8 cellular contexts compared by ENCODE assay signal in genomic region chr11:67400251-67400941, GRCh38. TPM values are rescaled to one million over a fixed set of nuclear protein-coding genes. Genes with fewer than 3 reads are reported as not detected.
DNase-seq lines count a peak whose midpoint lies in the region; ATAC-seq, FAIRE-seq and TF ChIP-seq lines count a peak whose summit lies in the region.

No MANE protein-coding gene starts in this region.

- peak overlapping the region; percentile 93 for H3K4me2 ChIP-seq in A549
- peak overlapping the region; percentile 99 for H3K4me2 ChIP-seq in Loucy (ENCODE audit: low read depth, low read length, poor library complexity, severe bottlenecking)

- no peak for TF ChIP-seq RAD21 in A549 (conservative IDR thresholded peaks at IDR 0.05 in 1 of 2, IDR thresholded peaks at IDR 0.05 in 1 of 2)

- peaks cover 12% of the 10 kb centered on the region for H3K36me3 Mint-ChIP-seq in chondrocyte (ENCODE audit: low read depth)

- ATAC-seq in A549 (no peak), HG03196 (IDR thresholded peaks at IDR 0.05; ENCODE audit: unreplicated experiment) (no peak), GM21390 (IDR thresholded peaks at IDR 0.05; ENCODE audit: unreplicated experiment) (no peak), HG03159 (IDR thresholded peaks at IDR 0.05; ENCODE audit: unreplicated experiment) (no peak)

- DNase-seq in A549 (ENCODE audit: low read depth in 1 of 2, low spot score in 1 of 2) (no peak), chondrocyte (ENCODE audit: low spot score) (no peak), mucosa of gallbladder (ENCODE audit: low spot score) (peak; percentile 48), cerebellar nuclear complex (lab: John Stamatoyannopoulos, UW) (no peak)

- H3K4me3 Mint-ChIP-seq in chondrocyte (ENCODE audit: unreplicated experiment) = peak overlapping the region; percentile 73

- peaks cover 22% of the 10 kb centered on the region; the same call in 1 of the 2 replicates for H3K36me3 ChIP-seq in Loucy (ENCODE audit: insufficient read depth, low read length)

- no peaks in the 10 kb centered on the region for H3K27me3 ChIP-seq in Loucy (ENCODE audit: insufficient read depth, low read length, poor library complexity, severe bottlenecking)

- POLR2A ChIA-PET in A549 (lab: Yijun Ruan, JAX) = interaction anchor here (1.4 to 2.2 kb wide), 5 partner anchors 26 to 65 kb away, joined by 3 to 12 read pairs (median 5); partner anchors contain the start of gene PTPRCAP

- peaks cover 6% of the 10 kb centered on the region; the same call in 1 of the 2 replicates for H3F3A ChIP-seq in Loucy (ENCODE audit: low read depth)

- FAIRE-seq in A549 (lab: Jason Lieb, UNC) = no peak

- peaks cover 92% of the 10 kb centered on the region for H3K79me2 ChIP-seq in Loucy (ENCODE audit: insufficient read depth, low read length)

- peak overlapping the region; percentile 61 for H3K27ac Mint-ChIP-seq in chondrocyte (ENCODE audit: unreplicated experiment)

- no peak overlapping the region for H2AFZ ChIP-seq in Loucy (ENCODE audit: low read length)

- peak overlapping the region; percentile 89 to 98 for H3K27ac ChIP-seq in A549

- WGBS in A549 (ENCODE audit: missing lambda C conversion rate) = 71% methylated on average over 23 of the region's 23 CpGs

- peak overlapping the region; percentile 96 for H3K9ac ChIP-seq in Loucy (ENCODE audit: low read depth, low read length, poor library complexity, severe bottlenecking)

- H3K9me3 Mint-ChIP-seq in chondrocyte (ENCODE audit: low read depth) = no peaks in the 10 kb centered on the region

- TF ChIP-seq EP300 in A549 (IDR thresholded peaks at IDR 0.05) = no peak

- no peaks in the 10 kb centered on the region for H3K9me2 ChIP-seq in Loucy (replicated peaks; ENCODE audit: low read depth, low read length)

- H4K20me1 ChIP-seq in Loucy (ENCODE audit: insufficient read depth, low read length, poor library complexity, severe bottlenecking) = peaks cover 56% of the 10 kb centered on the region

- H3K4me1 ChIP-seq in A549 (peaks cover 15% of the 10 kb centered on the region), Loucy (ENCODE audit: insufficient read depth, low read length, poor library complexity, severe bottlenecking) (peaks cover 72% of the 10 kb centered on the region)

- H3K4me3 ChIP-seq in A549 (peak overlapping the region; percentile 80), Loucy (ENCODE audit: low read length, poor library complexity, severe bottlenecking) (peak overlapping the region; percentile 88)

- TF ChIP-seq POLR2A in A549 (IDR thresholded peaks at IDR 0.05; ENCODE audit: low read length) = no peak

- no peak for TF ChIP-seq CTCF in A549 (IDR thresholded peaks at IDR 0.05)
- no peak for TF ChIP-seq CTCF in Loucy (conservative IDR thresholded peaks at IDR 0.05; ENCODE audit: low read length)
- TF ChIP-seq CTCF in chondrocyte (IDR thresholded peaks at IDR 0.05) = no peak

- H3K27me3 Mint-ChIP-seq in chondrocyte (ENCODE audit: low read depth) = no peaks in the 10 kb centered on the region

- H3K9me3 ChIP-seq in A549 (no peaks in the 10 kb centered on the region), Loucy (ENCODE audit: insufficient read depth, low read depth, low read length) (no peaks in the 10 kb centered on the region)

- peaks cover 20% of the 10 kb centered on the region for H3K4me1 Mint-ChIP-seq in chondrocyte (ENCODE audit: low read depth)

- CTCF ChIA-PET in A549 (lab: Yijun Ruan, JAX) = interaction anchor here (0.9 to 46.2 kb wide), 14 partner anchors 13 to 172 kb away, joined by 3 to 1913 read pairs (median 8); partner anchors contain the start of genes CARNS1, CLCF1, POLD4 and RAD9A

TF ChIP-seq in A549, 52 proteins besides CTCF, POLR2A, EP300 and RAD21:
- TF ChIP-seq HES2 (IDR thresholded peaks at IDR 0.05) (no peak), JUNB (IDR thresholded peaks at IDR 0.05) (no peak), SREBF2 (IDR thresholded peaks at IDR 0.05) (no peak), ESRRA (IDR thresholded peaks at IDR 0.05; ENCODE audit: borderline replicate concordance, low read length) (no peak), KDM5A (IDR thresholded peaks at IDR 0.05) (no peak), HOXB5 (CRISPR knock-in tag; IDR thresholded peaks at IDR 0.05) (no peak), CHD4 (IDR thresholded peaks at IDR 0.05; ENCODE audit: borderline replicate concordance) (no peak), HOXA7 (CRISPR knock-in tag; IDR thresholded peaks at IDR 0.05) (no peak), ATOH8 (CRISPR knock-in tag; IDR thresholded peaks at IDR 0.05; ENCODE audit: low read depth) (no peak), KDM1A (IDR thresholded peaks at IDR 0.05; ENCODE audit: low read depth) (no peak), TFCP2L1 (CRISPR knock-in tag; IDR thresholded peaks at IDR 0.05) (no peak), USF2 (IDR thresholded peaks at IDR 0.05) (no peak), HOXB13 (CRISPR knock-in tag; IDR thresholded peaks at IDR 0.05; ENCODE audit: low read depth) (no peak), JUN (IDR thresholded peaks at IDR 0.05) (no peak)

RNA-seq across cellular contexts. Expression of gene PPP1CA, which starts 1.3 kb away (rescaled TPM):
- polyA plus RNA-seq in A549 (2011; rRNA removed) (174 and 178 TPM in 2 replicates), A549 (2017; fragmentation: RNase III; extraction: RNeasy Plus Mini Kit Qiagen cat#74134 plus additional on column Dnase treatment) (200 to 208 TPM (median 205 TPM) in 3 replicates)
- polyA plus RNA-seq in A549 (2012; cell fraction: cytosol; rRNA removed) = 405 and 423 TPM in 2 replicates
- polyA plus RNA-seq in A549 (2012; cell fraction: nucleus; rRNA removed) = 324 and 334 TPM in 2 replicates
- polyA minus RNA-seq in A549 (2011; rRNA and poly(A)+ RNA removed) = 239 and 243 TPM in 2 replicates
- total RNA-seq in chondrocyte (95.2 to 113 TPM (median 109 TPM) in 3 replicates), mucosa of gallbladder (140 TPM)

RNA-seq across cellular contexts. Expression of gene TBC1D10C, which starts 3.5 kb away (rescaled TPM):
- polyA plus RNA-seq in A549 (2011; rRNA removed) (not detected in 2 replicates), A549 (2017; fragmentation: RNase III; extraction: RNeasy Plus Mini Kit Qiagen cat#74134 plus additional on column Dnase treatment) (0.08 TPM in 1 of 3 replicates, not detected in the others)
- polyA plus RNA-seq in A549 (2012; cell fraction: cytosol; rRNA removed) = 0.06 TPM in 1 of 2 replicates, not detected in the other
- 0.28 TPM in 1 of 2 replicates, not detected in the other for polyA plus RNA-seq in A549 (2012; cell fraction: nucleus; rRNA removed)
- polyA minus RNA-seq in A549 (2011; rRNA and poly(A)+ RNA removed) = not detected in 2 replicates
- total RNA-seq in chondrocyte (not detected in 3 replicates), mucosa of gallbladder (10.6 TPM)

RNA-seq across cellular contexts. Expression of gene RAD9A, which starts 8.6 kb away (rescaled TPM):
- 19.0 and 19.6 TPM in 2 replicates for polyA plus RNA-seq in A549 (2011; rRNA removed)
- polyA plus RNA-seq in A549 (2012; cell fraction: cytosol; rRNA removed) = 56.6 and 74.8 TPM in 2 replicates
- polyA plus RNA-seq in A549 (2012; cell fraction: nucleus; rRNA removed) = 286 and 297 TPM in 2 replicates
- polyA plus RNA-seq in A549 (2017; fragmentation: RNase III; extraction: RNeasy Plus Mini Kit Qiagen cat#74134 plus additional on column Dnase treatment) = 41.6 to 43.7 TPM (median 43.0 TPM) in 3 replicates
- polyA minus RNA-seq in A549 (2011; rRNA and poly(A)+ RNA removed) = 12.8 and 14.6 TPM in 2 replicates
- total RNA-seq in chondrocyte = 11.1 to 14.6 TPM (median 11.6 TPM) in 3 replicates
- 45.0 TPM for total RNA-seq in mucosa of gallbladder

RNA-seq across cellular contexts. Expression of gene CARNS1, which starts 15.1 kb away (rescaled TPM):
- polyA plus RNA-seq in A549 (2011; rRNA removed) (0.08 and 0.15 TPM in 2 replicates), A549 (2017; fragmentation: RNase III; extraction: RNeasy Plus Mini Kit Qiagen cat#74134 plus additional on column Dnase treatment) (0.09 to 0.12 TPM (median 0.10 TPM) in 3 replicates)
- 0.08 and 0.12 TPM in 2 replicates for polyA plus RNA-seq in A549 (2012; cell fraction: cytosol; rRNA removed)
- 0.55 and 0.59 TPM in 2 replicates for polyA plus RNA-seq in A549 (2012; cell fraction: nucleus; rRNA removed)
- polyA minus RNA-seq in A549 (2011; rRNA and poly(A)+ RNA removed) = 0.21 TPM in 1 of 2 replicates, not detected in the other
- total RNA-seq in chondrocyte (0.36 to 1.8 TPM (median 1.8 TPM) in 3 replicates), mucosa of gallbladder (78.4 TPM)

RNA-seq across cellular contexts. Expression of gene CLCF1, which starts 27.0 kb away (rescaled TPM):
- polyA plus RNA-seq in A549 (2011; rRNA removed) (23.9 and 25.8 TPM in 2 replicates), A549 (2017; fragmentation: RNase III; extraction: RNeasy Plus Mini Kit Qiagen cat#74134 plus additional on column Dnase treatment) (31.0 to 37.1 TPM (median 36.0 TPM) in 3 replicates)
- polyA plus RNA-seq in A549 (2012; cell fraction: cytosol; rRNA removed) = 75.7 and 103 TPM in 2 replicates
- polyA plus RNA-seq in A549 (2012; cell fraction: nucleus; rRNA removed) = 204 and 212 TPM in 2 replicates
- polyA minus RNA-seq in A549 (2011; rRNA and poly(A)+ RNA removed) = 14.6 and 17.5 TPM in 2 replicates
- total RNA-seq in chondrocyte (2.0 to 5.6 TPM (median 4.9 TPM) in 3 replicates), mucosa of gallbladder (4.0 TPM)

Comparison
In these comparisons a context has a peak if more than half of its experiments do, and no peak if none do; other contexts are left out.
1. RNA of gene TBC1D10C, which starts 3.5 kb away (total RNA-seq): 10.6 TPM in mucosa of gallbladder (single experiment); not detected in chondrocyte; every median in the first group is over 10 times any median in the second.